20 cellular contexts compared by ENCODE assay signal in the genomic region with DNA sequence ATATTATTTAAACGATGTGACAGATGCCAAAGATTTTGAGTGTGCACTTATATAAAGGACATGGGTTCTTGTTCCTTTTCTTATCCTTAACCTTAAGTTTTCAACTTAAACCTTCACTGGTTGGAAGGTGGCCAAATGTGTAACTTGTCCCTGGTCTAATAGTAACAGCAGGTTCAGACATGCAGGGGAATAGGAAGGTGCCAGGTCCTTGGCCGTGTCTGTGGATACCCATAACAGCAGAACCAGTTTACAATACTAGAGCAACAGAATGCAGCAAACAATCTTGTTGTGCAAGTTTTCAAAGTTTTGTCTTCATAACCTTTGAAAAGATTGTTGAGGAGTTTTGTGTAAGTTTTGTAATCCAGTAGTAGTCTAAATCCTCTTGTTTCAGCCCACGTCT. TPM values are rescaled to one million over a fixed set of nuclear protein-coding genes. Genes with fewer than 3 reads are reported as not detected.
DNase-seq lines count a peak whose midpoint lies in the region; ATAC-seq and TF ChIP-seq lines count a peak whose summit lies in the region.
"Had no signal": no experiment of that assay in that cellular context is flagged by ENCODE, and none has a peak within 500 bp of the region (broad histone marks: within the 10 kb centered on the region; RNA-seq: fewer than 3 reads in every experiment).

No MANE protein-coding gene starts in this region.

- peak overlapping the region; percentile 36 for H3K4me3 ChIP-seq in thymus (ENCODE audit: low read length)
- H3K4me3 ChIP-seq: suprapubic skin had no signal

- 23% methylated on average over 3 of the region's 3 CpGs for WGBS in thymus

- H3K27me3 Mint-ChIP-seq in activated T-cell treated with anti-CD3 and anti-CD28 coated beads, Interleukin-2, amount 50 U/mL, for 72 hours (ENCODE audit: low read depth), result no peaks in the 10 kb centered on the region
- H3K27me3 Mint-ChIP-seq in activated T-cell treated with anti-CD3 and anti-CD28 coated beads, Interleukin-2, amount 50 U/mL, for 4 hours (ENCODE audit: low read depth), result peaks cover 3% of the 10 kb centered on the region
- H3K27me3 Mint-ChIP-seq: activated CD4-positive, alpha-beta memory T cell treated with anti-CD3 and anti-CD28 coated beads for 36 hours had no signal

- POLR2A ChIA-PET in RWPE1 (lab: Yijun Ruan, JAX; ENCODE audit: low non-redundant PET), result no interaction called here

- H3K4me1 Mint-ChIP-seq in activated T-cell treated with anti-CD3 and anti-CD28 coated beads, Interleukin-2, amount 50 U/mL, for 72 hours (ENCODE audit: low read depth), result peaks cover 33% of the 10 kb centered on the region
- peaks cover 22% of the 10 kb centered on the region for H3K4me1 Mint-ChIP-seq in activated T-cell treated with anti-CD3 and anti-CD28 coated beads, Interleukin-2, amount 50 U/mL, for 4 hours (ENCODE audit: low read depth)

- no peak for TF ChIP-seq CTCF in RWPE1 (conservative IDR thresholded peaks at IDR 0.05; ENCODE audit: low read depth)

- H3K9me3 ChIP-seq in KOPT-K1 (ENCODE audit: insufficient read depth, low read length, poor library complexity, severe bottlenecking) (no peaks in the 10 kb centered on the region), thymus (ENCODE audit: control insufficient read depth) (no peaks in the 10 kb centered on the region)
- H3K9me3 ChIP-seq: suprapubic skin had no signal

- no peaks in the 10 kb centered on the region for H3K9me3 Mint-ChIP-seq in activated T-cell treated with anti-CD3 and anti-CD28 coated beads, Interleukin-2, amount 50 U/mL, for 72 hours
- H3K9me3 Mint-ChIP-seq in activated T-cell treated with anti-CD3 and anti-CD28 coated beads, Interleukin-2, amount 50 U/mL, for 4 hours, result no peaks in the 10 kb centered on the region
- H3K9me3 Mint-ChIP-seq: activated CD4-positive, alpha-beta memory T cell treated with anti-CD3 and anti-CD28 coated beads for 36 hours; effector memory CD8-positive, alpha-beta T cell; naive B cell had no signal

- peaks cover 30 to 55% of the 10 kb centered on the region in 2 donors for H3K36me3 Mint-ChIP-seq in activated T-cell treated with anti-CD3 and anti-CD28 coated beads, Interleukin-2, amount 50 U/mL, for 72 hours (ENCODE audit: insufficient read depth in 2 of 2)
- H3K36me3 Mint-ChIP-seq in activated T-cell treated with anti-CD3 and anti-CD28 coated beads, Interleukin-2, amount 50 U/mL, for 4 hours (ENCODE audit: insufficient read depth), result peaks cover 16% of the 10 kb centered on the region
- H3K36me3 Mint-ChIP-seq: naive B cell had no signal

- peak overlapping the region; percentile 97 for H3K27ac ChIP-seq in KOPT-K1 (ENCODE audit: low read depth, low read length, poor library complexity, severe bottlenecking)
- no peak overlapping the region for H3K27ac ChIP-seq in RWPE1
- peak overlapping the region; percentile 70 for H3K27ac ChIP-seq in thymus (ENCODE audit: low read depth)
- H3K27ac ChIP-seq: KMS-11, suprapubic skin, VCaP had no signal

- peaks cover 15% of the 10 kb centered on the region for H3K4me1 ChIP-seq in thymus (ENCODE audit: control insufficient read depth, insufficient read depth, low read length)

- peak overlapping the region in 1 of 2 donors; percentile 20 for H3K4me3 Mint-ChIP-seq in activated T-cell treated with anti-CD3 and anti-CD28 coated beads, Interleukin-2, amount 50 U/mL, for 72 hours
- no peak overlapping the region for H3K4me3 Mint-ChIP-seq in activated T-cell treated with anti-CD3 and anti-CD28 coated beads, Interleukin-2, amount 50 U/mL, for 4 hours
- H3K4me3 Mint-ChIP-seq: activated CD4-positive, alpha-beta memory T cell treated with anti-CD3 and anti-CD28 coated beads for 36 hours; effector memory CD8-positive, alpha-beta T cell had no signal

- H3K36me3 ChIP-seq in KOPT-K1 (ENCODE audit: insufficient read depth, low read length), result peaks cover 56% of the 10 kb centered on the region
- peaks cover 18% of the 10 kb centered on the region for H3K36me3 ChIP-seq in thymus (ENCODE audit: control insufficient read depth, insufficient read depth)
- H3K36me3 ChIP-seq: suprapubic skin had no signal

- CTCF ChIA-PET in RWPE1 (lab: Yijun Ruan, JAX), result no interaction called here

- peak overlapping the region; percentile 65 for H3K27ac Mint-ChIP-seq in activated T-cell treated with anti-CD3 and anti-CD28 coated beads, Interleukin-2, amount 50 U/mL, for 72 hours
- H3K27ac Mint-ChIP-seq: activated CD4-positive, alpha-beta memory T cell treated with anti-CD3 and anti-CD28 coated beads for 36 hours; effector memory CD8-positive, alpha-beta T cell had no signal

- ATAC-seq in activated T-cell treated with anti-CD3 and anti-CD28 coated beads, Interleukin-2, amount 50 U/mL, for 72 hours (replicated peaks in 1 of 2), result no peak
- no peak for ATAC-seq in activated T-cell treated with anti-CD3 and anti-CD28 coated beads, Interleukin-2, amount 50 U/mL, for 4 hours
- ATAC-seq in HG03139 (IDR thresholded peaks at IDR 0.05; ENCODE audit: unreplicated experiment), result no peak
- ATAC-seq: effector memory CD8-positive, alpha-beta T cell had no signal

- no peaks in the 10 kb centered on the region for H3K27me3 ChIP-seq in thymus (ENCODE audit: control insufficient read depth, insufficient read depth)

- DNase-seq in activated T-cell treated with anti-CD3 and anti-CD28 coated beads, Interleukin-2, amount 50 U/mL, for 72 hours, result no peak
- no peak for DNase-seq in activated T-cell treated with anti-CD3 and anti-CD28 coated beads, Interleukin-2, amount 50 U/mL, for 4 hours
- peak; percentile 58 for DNase-seq in RWPE1 (ENCODE audit: low spot score)
- DNase-seq in NCI-H748 treated with DMSO at 0.1 percent for 48 hours (lab: John Stamatoyannopoulos, UW), result no peak
- DNase-seq: activated CD4-positive, alpha-beta memory T cell treated with anti-CD3 and anti-CD28 coated beads for 36 hours; activated effector memory CD4-positive, alpha-beta T cell treated with Interleukin-2 at 50 U/mL for 16 hours; cerebellar nuclear complex; effector memory CD8-positive, alpha-beta T cell; islet precursor cell; naive B cell; NCI-H187; posterior cingulate gyrus; stimulated activated CD4-positive, alpha-beta T cell treated with anti-CD3 and anti-CD28 coated beads, Interleukin-4, amount 100 ng/mL, for 1 hour; SW 1271 had no signal

RNA-seq across cellular contexts. Expression of a gene that starts 4.4 kb away (rescaled TPM):
- total RNA-seq in activated T-cell treated with anti-CD3 and anti-CD28 coated beads, Interleukin-2, amount 50 U/mL, for 72 hours, result 10 to 100 TPM; 89.6 to 91.4 TPM
- total RNA-seq in activated T-cell treated with anti-CD3 and anti-CD28 coated beads, Interleukin-2, amount 50 U/mL, for 4 hours, result 10 to 100 TPM in 2 of 3 donors, 1 to 10 TPM in 1; 9.5 to 15.2 (median 13.9) TPM
- 42.1 TPM for polyA plus RNA-seq in thymus

Comparison
In these comparisons a context has a peak if more than half of its experiments do, and no peak if none do; other contexts are left out.
1. RNA of a gene that starts 4.4 kb away (total RNA-seq): 89.6 to 91.4 TPM in activated T-cell treated with anti-CD3 and anti-CD28 coated beads, Interleukin-2, amount 50 U/mL, for 72 hours; 9.5 to 15.2 TPM in activated T-cell treated with anti-CD3 and anti-CD28 coated beads, Interleukin-2, amount 50 U/mL, for 4 hours; every median in the first group is over 4 times any median in the second.